In genomic region chr2:231349374-231349735, GRCh38 we compare ENCODE assay signal across 2 cellular contexts. TPM values are rescaled to one million over a fixed set of nuclear protein-coding genes. Genes with fewer than 3 reads are reported as not detected.
"Had no signal": no experiment of that assay in that cellular context is flagged by ENCODE, and none has a peak within 500 bp of the region (broad histone marks: within the 10 kb centered on the region; RNA-seq: fewer than 3 reads in every experiment).

No MANE protein-coding gene starts in this region.

RNA-seq across cellular contexts. Expression of gene B3GNT7, which starts 46.2 kb away (rescaled TPM):
- total RNA-seq: LHCN-M2, MCF 10A had no signal
